Comparison of ENCODE assay signal across 11 cellular contexts in the genomic region with DNA sequence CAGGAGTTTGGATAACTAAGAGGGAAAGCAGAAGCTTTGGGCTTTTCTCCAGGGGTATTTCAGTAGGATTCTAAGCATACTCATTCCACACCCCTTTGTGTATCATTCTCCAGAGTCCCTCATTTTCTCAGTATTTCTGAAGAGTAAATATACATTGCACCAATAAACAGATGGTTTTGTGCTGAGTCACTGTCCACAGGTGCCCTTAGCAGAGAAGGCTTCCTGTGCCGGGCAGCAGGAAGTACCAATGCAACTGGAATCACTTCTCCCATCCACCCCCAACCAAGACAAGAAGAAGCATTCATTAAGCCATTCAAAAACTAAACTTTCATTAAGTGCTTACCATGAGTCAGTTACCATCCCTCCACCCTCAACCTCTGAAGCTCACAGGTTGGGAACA. TPM values are rescaled to one million over a fixed set of nuclear protein-coding genes. Genes with fewer than 3 reads are reported as not detected.
A peak's percentile ranks its signal among the peaks of the same experiment; 100 is the strongest.
DNase-seq lines count a peak whose midpoint lies in the region; ATAC-seq and TF ChIP-seq lines count a peak whose summit lies in the region.
"Had no signal": no experiment of that assay in that cellular context is flagged by ENCODE, and none has a peak within 500 bp of the region (broad histone marks: within the 10 kb centered on the region; RNA-seq: fewer than 3 reads in every experiment).

No MANE protein-coding gene starts in this region.

- TF ChIP-seq POLR2A in breast epithelium (IDR thresholded peaks at IDR 0.05) (no peak), sigmoid colon (IDR thresholded peaks at IDR 0.05) (no peak)

- CTCF ChIA-PET in MCF 10A (lab: Yijun Ruan, JAX) = interaction anchor here (0.7 to 1.0 kb wide), 3 partner anchors 65 to 1828 kb away, joined by 3 read pairs; no protein-coding TSS in a partner anchor

- TF ChIP-seq CTCF in MCF 10A (IDR thresholded peaks at IDR 0.05; ENCODE audit: unreplicated experiment) (no peak), breast epithelium (IDR thresholded peaks at IDR 0.05) (no peak), epithelial cell of esophagus (IDR thresholded peaks at IDR 0.05; ENCODE audit: insufficient read depth, low read depth, low read length, missing control alignments) (no peak), sigmoid colon (IDR thresholded peaks at IDR 0.05) (no peak)

- H3K9me3 ChIP-seq in breast epithelium = no peaks in the 10 kb centered on the region
- no peaks in the 10 kb centered on the region for H3K9me3 ChIP-seq in sigmoid colon

- no peak overlapping the region for H3K4me3 Mint-ChIP-seq in MCF 10A (ENCODE audit: unreplicated experiment)
- H3K4me3 Mint-ChIP-seq in activated T-helper 2 cell treated with anti-CD3 and anti-CD28 coated beads, Interferon-gamma antibody, Interleukin-2, Interleukin-4, amounts not matched to agents 10 μg/mL and 5 μg/mL and 100 μg/mL, durations not matched to agents 14 hours and 24 hours and 36 hours (ENCODE audit: low read depth) = no peak overlapping the region
- H3K4me3 Mint-ChIP-seq: activated CD4-positive, alpha-beta T cell treated with anti-CD3 and anti-CD28 coated beads, Interleukin-2, amount 10 ng/mL, durations not matched to agents 24 days and 14 days had no signal

- WGBS in sigmoid colon, 2 donors = 2 to 9% methylated on average over 1 of the region's 1 CpG

- H3K27ac ChIP-seq in breast epithelium = peak overlapping the region in 1 of 2 donors; percentile 9
- H3K27ac ChIP-seq in sigmoid colon = no peak overlapping the region

- no peaks in the 10 kb centered on the region for H3K36me3 Mint-ChIP-seq in MCF 10A (ENCODE audit: insufficient read depth, unreplicated experiment)
- H3K36me3 Mint-ChIP-seq in activated T-helper 2 cell treated with anti-CD3 and anti-CD28 coated beads, Interferon-gamma antibody, Interleukin-2, Interleukin-4, amounts not matched to agents 10 μg/mL and 5 μg/mL and 100 μg/mL, durations not matched to agents 14 hours and 24 hours and 36 hours (ENCODE audit: low read depth) = no peaks in the 10 kb centered on the region

- H3K4me1 ChIP-seq in breast epithelium (no peaks in the 10 kb centered on the region), sigmoid colon (peaks cover 0 to 19% (median 11%) of the 10 kb centered on the region in 4 donors)

- no peaks in the 10 kb centered on the region for H3K36me3 ChIP-seq in breast epithelium
- H3K36me3 ChIP-seq in sigmoid colon = no peaks in the 10 kb centered on the region

- TF ChIP-seq EP300 in sigmoid colon (IDR thresholded peaks at IDR 0.05) = no peak

- ATAC-seq in HG03378 (IDR thresholded peaks at IDR 0.05; ENCODE audit: unreplicated experiment) = no peak

- no peaks in the 10 kb centered on the region for H3K9me3 Mint-ChIP-seq in MCF 10A (ENCODE audit: unreplicated experiment)
- H3K9me3 Mint-ChIP-seq in activated T-helper 2 cell treated with anti-CD3 and anti-CD28 coated beads, Interferon-gamma antibody, Interleukin-2, Interleukin-4, amounts not matched to agents 10 μg/mL and 5 μg/mL and 100 μg/mL, durations not matched to agents 14 hours and 24 hours and 36 hours = no peaks in the 10 kb centered on the region
- H3K9me3 Mint-ChIP-seq: activated CD4-positive, alpha-beta T cell treated with anti-CD3 and anti-CD28 coated beads, Interleukin-2, amount 10 ng/mL, durations not matched to agents 24 days and 14 days had no signal

- H3K27me3 ChIP-seq in breast epithelium (no peaks in the 10 kb centered on the region), sigmoid colon (peaks cover 14 to 35% (median 19%) of the 10 kb centered on the region in 3 donors)

- peak; percentile 85 for DNase-seq in MCF 10A (ENCODE audit: unreplicated experiment)
- no peak for DNase-seq in breast epithelium (ENCODE audit: low spot score in 2 of 2)
- DNase-seq in NCI-H748 treated with DMSO at 0.1 percent for 48 hours (lab: John Stamatoyannopoulos, UW) = peak; percentile 62
- DNase-seq in epithelial cell of esophagus (ENCODE audit: low read depth) = peak; percentile 88
- no peak for DNase-seq in sigmoid colon
- DNase-seq in activated T-helper 2 cell treated with anti-CD3 and anti-CD28 coated beads, Interferon-gamma antibody, Interleukin-2, Interleukin-4, amounts not matched to agents 10 μg/mL and 5 μg/mL and 100 μg/mL, durations not matched to agents 14 hours and 24 hours and 36 hours (ENCODE audit: low spot score) = no peak
- no peak for DNase-seq in T-helper 9 cell
- DNase-seq: activated CD4-positive, alpha-beta T cell treated with anti-CD3 and anti-CD28 coated beads, Interleukin-2, amount 10 ng/mL, durations not matched to agents 24 days and 14 days; Karpas-422; stimulated activated CD4-positive, alpha-beta T cell treated with anti-CD3 and anti-CD28 coated beads, Interleukin-4, amount 100 ng/mL, for 4 hours had no signal

- POLR2A ChIA-PET in MCF 10A (lab: Yijun Ruan, JAX) = interaction anchor here (0.5 to 1.2 kb wide), 9 partner anchors 10 to 984 kb away, joined by 3 to 6 read pairs (median 3); no protein-coding TSS in a partner anchor

- no TSS peak for BruUV-seq in MCF 10A (replicated peaks; lab: Mats Ljungman, UMichigan)

- peaks cover 26% of the 10 kb centered on the region for H3K4me1 Mint-ChIP-seq in MCF 10A (ENCODE audit: insufficient read depth, unreplicated experiment)
- peaks cover 9% of the 10 kb centered on the region for H3K4me1 Mint-ChIP-seq in activated T-helper 2 cell treated with anti-CD3 and anti-CD28 coated beads, Interferon-gamma antibody, Interleukin-2, Interleukin-4, amounts not matched to agents 10 μg/mL and 5 μg/mL and 100 μg/mL, durations not matched to agents 14 hours and 24 hours and 36 hours (ENCODE audit: low read depth)

- peaks cover 10% of the 10 kb centered on the region for H3K27me3 Mint-ChIP-seq in MCF 10A (ENCODE audit: insufficient read depth, unreplicated experiment)
- peaks cover 47% of the 10 kb centered on the region for H3K27me3 Mint-ChIP-seq in activated T-helper 2 cell treated with anti-CD3 and anti-CD28 coated beads, Interferon-gamma antibody, Interleukin-2, Interleukin-4, amounts not matched to agents 10 μg/mL and 5 μg/mL and 100 μg/mL, durations not matched to agents 14 hours and 24 hours and 36 hours (ENCODE audit: low read depth)

- intact Hi-C loops in MCF 10A (cut with micrococcal nuclease) = no loop called here
- intact Hi-C loops in breast epithelium (cut with DNase I; ENCODE audit: low total_unique reads) = no loop called here
- intact Hi-C loops in sigmoid colon (cut with DNase I) = no loop called here
- intact Hi-C loops in activated T-helper 2 cell treated with anti-CD3 and anti-CD28 coated beads, Interferon-gamma antibody, Interleukin-2, Interleukin-4, amounts not matched to agents 10 μg/mL and 5 μg/mL and 100 μg/mL, durations not matched to agents 14 hours and 24 hours and 36 hours (cut with micrococcal nuclease) = no loop called here

- H3K4me3 ChIP-seq in breast epithelium (no peak overlapping the region), epithelial cell of esophagus (ENCODE audit: low read length) (no peak overlapping the region), sigmoid colon (no peak overlapping the region)

- H3K27ac Mint-ChIP-seq in MCF 10A (ENCODE audit: low read depth, unreplicated experiment) = peak overlapping the region; percentile 83
- no peak overlapping the region for H3K27ac Mint-ChIP-seq in activated T-helper 2 cell treated with anti-CD3 and anti-CD28 coated beads, Interferon-gamma antibody, Interleukin-2, Interleukin-4, amounts not matched to agents 10 μg/mL and 5 μg/mL and 100 μg/mL, durations not matched to agents 14 hours and 24 hours and 36 hours
- H3K27ac Mint-ChIP-seq: activated CD4-positive, alpha-beta T cell treated with anti-CD3 and anti-CD28 coated beads, Interleukin-2, amount 10 ng/mL, durations not matched to agents 24 days and 14 days had no signal

RNA-seq across cellular contexts. Expression of gene CCNJL, which starts 3.6 kb away (rescaled TPM):
- total RNA-seq in MCF 10A (2022) (3.5 and 3.6 TPM in 2 replicates), breast epithelium (1 to 10 TPM in 2 of 3 donors, under 1 TPM in 1; 0.32 to 4.2 (median 3.6) TPM), sigmoid colon (1 to 10 TPM in 2 of 4 donors, under 1 TPM in 2; 0.16 to 5.3 (median 1.4) TPM)
- 10 to 100 TPM in 2 of 3 donors, 1 to 10 TPM in 1; 4.7 to 18.7 (median 10.8) TPM for polyA plus RNA-seq in sigmoid colon
- total RNA-seq in activated T-helper 2 cell treated with anti-CD3 and anti-CD28 coated beads, Interferon-gamma antibody, Interleukin-2, Interleukin-4, amounts not matched to agents 10 μg/mL and 5 μg/mL and 100 μg/mL, durations not matched to agents 14 hours and 24 hours and 36 hours = not detected in 2 replicates
- total RNA-seq: activated CD4-positive, alpha-beta T cell treated with anti-CD3 and anti-CD28 coated beads, Interleukin-2, amount 10 ng/mL, durations not matched to agents 24 days and 14 days had no signal

RNA-seq across cellular contexts. Expression of gene C1QTNF2, which starts 54.5 kb away (rescaled TPM):
- total RNA-seq in MCF 10A (2022) (not detected in 2 replicates), breast epithelium (under 1 TPM; under 0.01 to 0.48 (median 0.44) TPM), sigmoid colon (1 to 10 TPM in 3 of 4 donors, under 1 TPM in 1; 0.95 to 2.5 (median 1.5) TPM)
- under 1 TPM in 1 of 3 donors, not detected in 2; 0.85 TPM for polyA plus RNA-seq in sigmoid colon
- not detected in 2 replicates for total RNA-seq in activated T-helper 2 cell treated with anti-CD3 and anti-CD28 coated beads, Interferon-gamma antibody, Interleukin-2, Interleukin-4, amounts not matched to agents 10 μg/mL and 5 μg/mL and 100 μg/mL, durations not matched to agents 14 hours and 24 hours and 36 hours
- total RNA-seq: activated CD4-positive, alpha-beta T cell treated with anti-CD3 and anti-CD28 coated beads, Interleukin-2, amount 10 ng/mL, durations not matched to agents 24 days and 14 days had no signal

Comparison
In these comparisons a context has a peak if more than half of its experiments do, and no peak if none do; other contexts are left out.
1. DNase-seq: peak in MCF 10A (single experiment), NCI-H748 treated with DMSO at 0.1 percent for 48 hours (single experiment) and epithelial cell of esophagus (single experiment); none in breast epithelium (0 of 2), sigmoid colon (single experiment), activated T-helper 2 cell treated with anti-CD3 and anti-CD28 coated beads, Interferon-gamma antibody, Interleukin-2, Interleukin-4, amounts not matched to agents 10 μg/mL and 5 μg/mL and 100 μg/mL, durations not matched to agents 14 hours and 24 hours and 36 hours (single experiment) and T-helper 9 cell (single experiment).